In genomic region chr3:53483821-53484220, GRCh38 we compare ENCODE assay signal across 19 cellular contexts. TPM values are rescaled to one million over a fixed set of nuclear protein-coding genes. Genes with fewer than 3 reads are reported as not detected.
DNase-seq lines count a peak whose midpoint lies in the region; ATAC-seq and TF ChIP-seq lines count a peak whose summit lies in the region.
"Had no signal": no experiment of that assay in that cellular context is flagged by ENCODE, and none has a peak within 500 bp of the region (broad histone marks: within the 10 kb centered on the region; RNA-seq: fewer than 3 reads in every experiment).

No MANE protein-coding gene starts in this region.

- ATAC-seq in natural killer cell = no peak

- no peak overlapping the region for H2AFZ ChIP-seq in OCI-LY7 (ENCODE audit: low read length)

- H3K4me1 Mint-ChIP-seq in natural killer cell = no peaks in the 10 kb centered on the region
- H3K4me1 Mint-ChIP-seq: B cell; CD14-positive monocyte; CD8-positive, alpha-beta memory T cell had no signal

- TF ChIP-seq CTCF in VCaP (conservative IDR thresholded peaks at IDR 0.05) = no peak
- no peak for TF ChIP-seq CTCF in natural killer cell (IDR thresholded peaks at IDR 0.05)
- no peak for TF ChIP-seq CTCF in OCI-LY7 (conservative IDR thresholded peaks at IDR 0.05; ENCODE audit: low read length)

- no peaks in the 10 kb centered on the region for H3K36me3 ChIP-seq in OCI-LY7 (ENCODE audit: insufficient read depth, low read length)
- H3K36me3 ChIP-seq: BLaER1 had no signal

- CTCF ChIA-PET in OCI-LY7 (lab: Charles Lee; ENCODE audit: unreplicated experiment) = no interaction called here

- H3K4me3 Mint-ChIP-seq in natural killer cell = no peak overlapping the region
- H3K4me3 Mint-ChIP-seq: B cell; CD14-positive monocyte; CD4-positive, alpha-beta T cell; CD8-positive, alpha-beta memory T cell had no signal

- H3K27ac Mint-ChIP-seq in natural killer cell = no peak overlapping the region
- H3K27ac Mint-ChIP-seq: B cell; CD14-positive monocyte; CD4-positive, alpha-beta T cell; CD8-positive, alpha-beta memory T cell had no signal

- DNase-seq in COLO829 (ENCODE audit: low spot score) (peak; percentile 28), superior temporal gyrus (ENCODE audit: extremely low spot score) (peak; percentile 16), natural killer cell (no peak), OCI-LY7 (ENCODE audit: low spot score) (no peak), NCI-H524 (lab: John Stamatoyannopoulos, UW) (no peak)
- DNase-seq: Calu3; CD4-positive, alpha-beta T cell; CD8-positive, alpha-beta memory T cell; COR-L47; DMS53; DMS79 treated with DMSO at 0.1 percent for 48 hours; GF-D8; GOT3; HCEC 1CT had no signal

- H3K9me2 ChIP-seq in OCI-LY7 (ENCODE audit: insufficient read depth, low read length) = no peaks in the 10 kb centered on the region

- no peaks in the 10 kb centered on the region for H3K36me3 Mint-ChIP-seq in natural killer cell
- H3K36me3 Mint-ChIP-seq: CD14-positive monocyte had no signal

- H3K27me3 Mint-ChIP-seq in natural killer cell (ENCODE audit: low read depth in 2 of 2) = peaks cover 10 to 16% of the 10 kb centered on the region in 2 donors

- no peak overlapping the region for H3K4me2 ChIP-seq in OCI-LY7 (ENCODE audit: low read length)
- H3K4me2 ChIP-seq: BLaER1 had no signal

- no peak overlapping the region for H3K4me3 ChIP-seq in OCI-LY7 (ENCODE audit: low read depth, low read length, poor library complexity, severe bottlenecking)
- H3K4me3 ChIP-seq: BLaER1 had no signal

- H3K27ac ChIP-seq in VCaP (peak overlapping the region; percentile 95), OCI-LY7 (ENCODE audit: low read depth, low read length, poor library complexity, severe bottlenecking) (no peak overlapping the region)
- H3K27ac ChIP-seq: BLaER1 had no signal

- H4K20me1 ChIP-seq in OCI-LY7 (ENCODE audit: insufficient read depth, low read length) = no peaks in the 10 kb centered on the region
- H4K20me1 ChIP-seq: BLaER1 had no signal

- no peaks in the 10 kb centered on the region for H3K9me3 ChIP-seq in OCI-LY7 (ENCODE audit: low read length)
- H3K9me3 ChIP-seq: BLaER1 had no signal

- H3K9me3 Mint-ChIP-seq in natural killer cell = no peaks in the 10 kb centered on the region
- H3K9me3 Mint-ChIP-seq: CD4-positive, alpha-beta T cell had no signal

- no peaks in the 10 kb centered on the region for H3K79me2 ChIP-seq in OCI-LY7 (ENCODE audit: insufficient read depth, low read depth, low read length)

- no peaks in the 10 kb centered on the region for H3K4me1 ChIP-seq in OCI-LY7 (ENCODE audit: insufficient read depth, low read length, poor library complexity, severe bottlenecking)
- H3K4me1 ChIP-seq: BLaER1 had no signal

- intact Hi-C loops in natural killer cell (cut with micrococcal nuclease) (no loop called here), OCI-LY7 (cut with micrococcal nuclease; ENCODE audit: unreplicated experiment) (no loop called here)

- BruUV-seq in OCI-LY7 (replicated peaks; lab: Mats Ljungman, UMichigan) = no TSS peak

- POLR2A ChIA-PET in OCI-LY7 (lab: Charles Lee) = no interaction called here

RNA-seq across cellular contexts. Expression of gene CACNA1D, which starts 10.6 kb away (rescaled TPM):
- total RNA-seq in natural killer cell (10 to 100 TPM in 1 of 3 donors, under 1 TPM in 1, not detected in 1; 0.54 to 10.1 TPM), OCI-LY7 (2022) (0.42 TPM in 1 of 2 replicates, not detected in the other)
- not detected in 2 replicates for total RNA-seq in OCI-LY7 (2014; rRNA removed; shearing (Covaris generic))
- total RNA-seq: A172; CD4-positive, alpha-beta T cell had no signal

Comparison
In these comparisons a context has a peak if more than half of its experiments do, and no peak if none do; other contexts are left out.
1. DNase-seq: peak in COLO829 (single experiment) and superior temporal gyrus (single experiment); none in natural killer cell (single experiment), OCI-LY7 (single experiment) and NCI-H524 (0 of 2).